1 cellular context compared by ENCODE assay signal in the genomic region with DNA sequence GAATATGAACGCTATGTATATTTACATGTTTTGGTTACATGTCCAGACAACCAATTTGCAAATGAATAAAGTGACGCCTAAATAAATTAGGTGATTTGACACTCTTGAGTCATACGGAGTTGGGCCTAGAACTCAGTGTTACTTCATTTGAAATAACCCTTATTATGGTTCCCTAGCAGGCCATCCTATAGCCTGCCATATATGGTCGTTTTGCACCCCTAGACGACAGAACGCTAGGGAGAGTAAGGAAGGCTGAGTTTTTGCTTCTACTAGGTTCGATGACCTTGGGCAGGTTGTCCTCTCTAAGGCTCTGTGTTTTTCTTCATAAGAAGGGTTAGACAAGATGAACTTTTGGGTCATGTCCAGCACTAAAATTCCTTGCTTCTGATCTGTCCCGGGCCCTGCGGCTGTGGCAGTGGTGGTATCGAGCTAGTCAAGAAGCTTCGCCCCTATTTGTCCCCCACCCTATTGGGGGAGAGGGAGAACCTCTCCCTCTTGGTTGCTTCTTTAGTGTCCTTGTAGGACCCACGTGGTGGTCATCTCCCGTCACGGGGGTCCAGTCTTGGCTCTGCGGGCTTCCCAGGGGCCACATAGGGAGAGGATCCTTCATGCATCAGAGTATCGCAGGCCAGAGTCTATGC.
TF ChIP-seq lines count a peak whose summit lies in the region.

No MANE protein-coding gene starts in this region.

TF ChIP-seq in endothelial cell of umbilical vein, 7 proteins besides CTCF, POLR2A, EP300 and RAD21:
- TF ChIP-seq GATA2 (IDR thresholded peaks at IDR 0.05; ENCODE audit: insufficient read depth, insufficient read length, low read depth, low read length): no peak
- no peak for TF ChIP-seq MYC (IDR thresholded peaks at IDR 0.05; ENCODE audit: low read depth, low read length)
- TF ChIP-seq JUN (IDR thresholded peaks at IDR 0.05; ENCODE audit: borderline replicate concordance, insufficient read depth, insufficient read length, low read depth): no peak
- TF ChIP-seq EZH2 (IDR thresholded peaks at IDR 0.05; ENCODE audit: borderline replicate concordance, low read depth, low read length, severe bottlenecking): no peak
- no peak for TF ChIP-seq FOS (IDR thresholded peaks at IDR 0.05; ENCODE audit: borderline replicate concordance, insufficient read depth, low read length)
- no peak for TF ChIP-seq POLR2AphosphoS5 (IDR thresholded peaks at IDR 0.05; ENCODE audit: insufficient read depth, low read depth, low read length)
- TF ChIP-seq MAX (IDR thresholded peaks at IDR 0.05; ENCODE audit: insufficient read depth, insufficient read length): no peak
TF ChIP-seq in endothelial cell of umbilical vein: peak in this region for 0.
